17 cellular contexts compared by ENCODE assay signal in the genomic region with DNA sequence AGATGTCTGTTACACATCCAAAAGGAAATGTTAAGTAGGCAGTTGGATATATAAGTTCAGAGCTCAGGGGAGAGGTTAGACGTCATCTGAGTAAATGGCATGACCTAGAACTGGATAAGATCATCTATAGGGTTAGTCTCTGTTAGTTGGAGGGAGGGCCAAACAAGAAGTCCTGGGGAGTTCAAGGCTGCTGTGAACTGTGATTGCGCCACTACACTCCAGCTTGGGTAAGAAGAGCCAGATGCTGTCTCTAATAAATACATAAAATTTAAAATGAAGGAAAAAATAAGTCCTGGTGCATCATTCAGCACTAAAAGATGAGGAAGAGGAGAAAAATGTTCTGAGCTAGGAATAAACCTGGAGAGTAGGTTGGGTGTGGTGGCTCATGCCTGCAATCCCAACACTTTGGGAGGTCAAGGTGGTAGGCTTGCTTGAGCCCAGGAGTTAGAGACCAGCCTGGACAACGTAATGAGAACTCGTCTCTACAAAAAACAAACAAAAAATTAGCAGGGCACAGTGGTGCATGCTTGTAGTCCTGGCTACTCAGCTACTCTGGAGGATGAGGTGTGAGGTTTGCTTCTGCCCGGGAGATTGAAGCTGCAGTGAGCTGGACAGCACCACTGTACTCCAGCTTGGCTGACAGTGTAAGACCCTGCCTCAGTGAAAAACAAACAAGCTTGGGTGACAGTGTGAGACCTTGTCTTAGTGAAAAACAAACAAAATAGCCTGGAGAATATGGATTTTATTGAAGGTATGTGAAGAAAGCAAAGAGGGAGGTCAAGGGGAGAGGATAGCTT.
"Had no signal": no experiment of that assay in that cellular context is flagged by ENCODE, and none has a peak within 500 bp of the region (broad histone marks: within the 10 kb centered on the region; RNA-seq: fewer than 3 reads in every experiment).

No MANE protein-coding gene starts in this region.

- H3K27me3 ChIP-seq: gastrocnemius medialis, heart right ventricle, neural progenitor cell, ovary, suprapubic skin, thyroid gland, vagina had no signal

- FAIRE-seq: colon had no signal

- H3K27ac ChIP-seq: gastrocnemius medialis, heart right ventricle, neural progenitor cell, ovary, suprapubic skin, thyroid gland, vagina had no signal

- DNase-seq: gastrocnemius medialis; heart right ventricle; hypothalamus; islet precursor cell; nucleus accumbens; ovary; right cardiac atrium; stimulated activated CD4-positive, alpha-beta T cell treated with anti-CD3 and anti-CD28 coated beads, Interleukin-2, amount 100 ng/mL, for 48 hours; stimulated activated naive CD4-positive, alpha-beta T cell treated with Interleukin-2 at 50 U/mL for 16 hours; thyroid gland had no signal

- H3K4me2 ChIP-seq: neural progenitor cell, smooth muscle cell had no signal

- H3K36me3 ChIP-seq: gastrocnemius medialis, heart right ventricle, neural progenitor cell, ovary, suprapubic skin, thyroid gland, vagina had no signal

- H3K4me3 ChIP-seq: gastrocnemius medialis, heart right ventricle, neural progenitor cell, ovary, smooth muscle cell, suprapubic skin, thyroid gland, vagina had no signal

- ATAC-seq: gastrocnemius medialis; heart right ventricle; left lobe of liver; natural killer cell treated with Interleukin-12 subunit alpha and Interleukin-12 subunit beta and Interleukin-15 and Interleukin-18, amount 100 ng/mL, for 72 hours; right cardiac atrium had no signal

- H3K4me1 ChIP-seq: gastrocnemius medialis, heart right ventricle, neural progenitor cell, suprapubic skin, thyroid gland, vagina had no signal

- H3K9ac ChIP-seq: neural progenitor cell had no signal

- H3K9me3 ChIP-seq: gastrocnemius medialis, heart right ventricle, ovary, suprapubic skin, thyroid gland, vagina had no signal

- H2AFZ ChIP-seq: neural progenitor cell had no signal
